In genomic region chr7:93117852-93118530, GRCh38 we compare ENCODE assay signal across 8 cellular contexts. TPM values are rescaled to one million over a fixed set of nuclear protein-coding genes. Genes with fewer than 3 reads are reported as not detected.
A peak's percentile ranks its signal among the peaks of the same experiment; 100 is the strongest.
DNase-seq lines count a peak whose midpoint lies in the region; ATAC-seq and TF ChIP-seq lines count a peak whose summit lies in the region.

Gene SAMD9, minus strand, starts transcription at chr7:93117979. Its CDS starts 11,882 bp downstream, at chr7:93106097.

- H3K4me1 ChIP-seq in neuron (ENCODE audit: insufficient read depth, low read length), result no peaks in the 10 kb centered on the region
- peaks cover 0 to 30% (median 9%) of the 10 kb centered on the region in 4 donors for H3K4me1 ChIP-seq in tibial artery

- no peak for TF ChIP-seq CTCF in tibial artery (IDR thresholded peaks at IDR 0.05)

- H3K4me3 ChIP-seq in neuron (ENCODE audit: low read length), result peak within 1 kb of the TSS; percentile 27
- peak within 1 kb of the TSS; percentile 50 to 52 for H3K4me3 ChIP-seq in tibial artery

- peak within 1 kb of the TSS; percentile 83 for H3K27ac Mint-ChIP-seq in activated CD8-positive, alpha-beta memory T cell treated with anti-CD3 and anti-CD28 coated beads, Interleukin-2, amount 10 ng/mL, durations not matched to agents 7 days and 5 days

- peak within 1 kb of the TSS; percentile 89 for H3K4me3 Mint-ChIP-seq in activated CD8-positive, alpha-beta memory T cell treated with anti-CD3 and anti-CD28 coated beads, Interleukin-2, amount 10 ng/mL, durations not matched to agents 7 days and 5 days

- TF ChIP-seq POLR2A in erythroblast (IDR thresholded peaks at IDR 0.05; ENCODE audit: low read length), result peak; percentile 69

- H3K27ac ChIP-seq in tibial artery, result peak within 1 kb of the TSS; percentile 64 to 65

- H3K36me3 ChIP-seq in neuron (ENCODE audit: insufficient read depth, low read length) (no peaks in the 10 kb centered on the region), tibial artery (peaks cover 4 to 15% (median 5%) of the 10 kb centered on the region in 3 donors)

- H3K27me3 Mint-ChIP-seq in activated CD8-positive, alpha-beta memory T cell treated with anti-CD3 and anti-CD28 coated beads, Interleukin-2, amount 10 ng/mL, durations not matched to agents 7 days and 5 days, result no peaks in the 10 kb centered on the region

- intact Hi-C loops in tibial artery (cut with DNase I; ENCODE audit: low total_unique reads), result no loop called here

- no peaks in the 10 kb centered on the region for H3K27me3 ChIP-seq in neuron (ENCODE audit: insufficient read depth, low read length)
- H3K27me3 ChIP-seq in tibial artery, result no peaks in the 10 kb centered on the region

- CTCF ChIA-PET in activated CD8-positive, alpha-beta memory T cell treated with anti-CD3 and anti-CD28 coated beads, Interleukin-2, amount 10 ng/mL, durations not matched to agents 7 days and 5 days (lab: Charles Lee), result interaction anchor here (0.8 to 2.0 kb wide), 9 partner anchors 16 to 285 kb away, joined by 3 to 6 read pairs (median 3); partner anchors contain the start of genes CDK6 and VPS50

- peaks cover 33% of the 10 kb centered on the region for H3K4me1 Mint-ChIP-seq in activated CD8-positive, alpha-beta memory T cell treated with anti-CD3 and anti-CD28 coated beads, Interleukin-2, amount 10 ng/mL, durations not matched to agents 7 days and 5 days

- H3K9me3 Mint-ChIP-seq in activated CD8-positive, alpha-beta memory T cell treated with anti-CD3 and anti-CD28 coated beads, Interleukin-2, amount 10 ng/mL, durations not matched to agents 7 days and 5 days (ENCODE audit: low read depth), result peaks cover 17% of the 10 kb centered on the region

- ATAC-seq in GM21367 (IDR thresholded peaks at IDR 0.05; ENCODE audit: unreplicated experiment), result peak; percentile 99
- peak; percentile 98 for ATAC-seq in activated CD8-positive, alpha-beta memory T cell treated with anti-CD3 and anti-CD28 coated beads, Interleukin-2, amount 10 ng/mL, durations not matched to agents 7 days and 5 days

- peak within 1 kb of the TSS; percentile 76 for H2AFZ ChIP-seq in neuron (ENCODE audit: low read depth, low read length)

- peaks cover 84% of the 10 kb centered on the region for H3K36me3 Mint-ChIP-seq in activated CD8-positive, alpha-beta memory T cell treated with anti-CD3 and anti-CD28 coated beads, Interleukin-2, amount 10 ng/mL, durations not matched to agents 7 days and 5 days

- no peaks in the 10 kb centered on the region for H3K9me3 ChIP-seq in neuron (ENCODE audit: low read length)
- peaks cover 0 to 14% (median 0%) of the 10 kb centered on the region in 3 donors for H3K9me3 ChIP-seq in tibial artery

- DNase-seq in DMS 273 (lab: John Stamatoyannopoulos, UW; ENCODE audit: unreplicated experiment) (peak; percentile 95), HK-2 (ENCODE audit: unreplicated experiment) (peak; percentile 3), NCI-H82 treated with DMSO at 0.1 percent for 48 hours (lab: John Stamatoyannopoulos, UW; ENCODE audit: unreplicated experiment) (peak; percentile 22), erythroblast (lab: John Stamatoyannopoulos, UW) (peak; percentile 87 to 91), tibial artery (peak in 1 of 2 donors; percentile 62)
- peak; percentile 83 for DNase-seq in activated CD8-positive, alpha-beta memory T cell treated with anti-CD3 and anti-CD28 coated beads, Interleukin-2, amount 10 ng/mL, durations not matched to agents 7 days and 5 days

RNA-seq across cellular contexts. Expression of gene SAMD9, which starts in this region (rescaled TPM):
- total RNA-seq in activated CD8-positive, alpha-beta memory T cell treated with anti-CD3 and anti-CD28 coated beads, Interleukin-2, amount 10 ng/mL, durations not matched to agents 7 days and 5 days, result 10 to 100 TPM; 60.1 to 85.6 TPM
